ENCODE assay signal across 1 cellular context in the genomic region with DNA sequence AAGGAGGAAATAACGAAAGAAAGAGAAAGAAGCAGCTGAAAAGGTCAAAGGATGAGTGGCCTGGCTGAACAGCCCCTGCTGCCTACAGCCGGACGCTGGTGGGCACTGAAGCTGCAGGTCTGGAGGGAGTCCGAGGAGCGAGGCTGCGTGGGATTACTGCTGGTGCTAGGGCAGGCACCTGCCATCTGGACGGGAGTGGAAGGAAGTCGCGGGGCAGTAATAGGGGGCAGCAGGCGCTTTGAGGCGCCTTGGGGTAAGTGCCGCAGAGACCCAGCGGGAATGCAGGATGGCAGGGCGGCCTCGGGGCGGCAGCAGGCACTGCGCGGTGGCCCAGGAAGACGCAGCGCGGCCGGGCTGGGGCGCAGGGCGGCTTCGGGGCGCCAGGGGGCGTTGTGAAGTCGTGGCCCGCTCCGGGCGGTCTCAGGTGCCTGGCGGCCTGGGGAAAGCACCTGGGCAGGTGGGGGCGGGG.
TF ChIP-seq lines count a peak whose summit lies in the region.

No MANE protein-coding gene starts in this region.

TF ChIP-seq in HepG2, 621 proteins besides CTCF, POLR2A, EP300 and RAD21 (continued from another document and continues in another):
- TF ChIP-seq, protein P1, sequence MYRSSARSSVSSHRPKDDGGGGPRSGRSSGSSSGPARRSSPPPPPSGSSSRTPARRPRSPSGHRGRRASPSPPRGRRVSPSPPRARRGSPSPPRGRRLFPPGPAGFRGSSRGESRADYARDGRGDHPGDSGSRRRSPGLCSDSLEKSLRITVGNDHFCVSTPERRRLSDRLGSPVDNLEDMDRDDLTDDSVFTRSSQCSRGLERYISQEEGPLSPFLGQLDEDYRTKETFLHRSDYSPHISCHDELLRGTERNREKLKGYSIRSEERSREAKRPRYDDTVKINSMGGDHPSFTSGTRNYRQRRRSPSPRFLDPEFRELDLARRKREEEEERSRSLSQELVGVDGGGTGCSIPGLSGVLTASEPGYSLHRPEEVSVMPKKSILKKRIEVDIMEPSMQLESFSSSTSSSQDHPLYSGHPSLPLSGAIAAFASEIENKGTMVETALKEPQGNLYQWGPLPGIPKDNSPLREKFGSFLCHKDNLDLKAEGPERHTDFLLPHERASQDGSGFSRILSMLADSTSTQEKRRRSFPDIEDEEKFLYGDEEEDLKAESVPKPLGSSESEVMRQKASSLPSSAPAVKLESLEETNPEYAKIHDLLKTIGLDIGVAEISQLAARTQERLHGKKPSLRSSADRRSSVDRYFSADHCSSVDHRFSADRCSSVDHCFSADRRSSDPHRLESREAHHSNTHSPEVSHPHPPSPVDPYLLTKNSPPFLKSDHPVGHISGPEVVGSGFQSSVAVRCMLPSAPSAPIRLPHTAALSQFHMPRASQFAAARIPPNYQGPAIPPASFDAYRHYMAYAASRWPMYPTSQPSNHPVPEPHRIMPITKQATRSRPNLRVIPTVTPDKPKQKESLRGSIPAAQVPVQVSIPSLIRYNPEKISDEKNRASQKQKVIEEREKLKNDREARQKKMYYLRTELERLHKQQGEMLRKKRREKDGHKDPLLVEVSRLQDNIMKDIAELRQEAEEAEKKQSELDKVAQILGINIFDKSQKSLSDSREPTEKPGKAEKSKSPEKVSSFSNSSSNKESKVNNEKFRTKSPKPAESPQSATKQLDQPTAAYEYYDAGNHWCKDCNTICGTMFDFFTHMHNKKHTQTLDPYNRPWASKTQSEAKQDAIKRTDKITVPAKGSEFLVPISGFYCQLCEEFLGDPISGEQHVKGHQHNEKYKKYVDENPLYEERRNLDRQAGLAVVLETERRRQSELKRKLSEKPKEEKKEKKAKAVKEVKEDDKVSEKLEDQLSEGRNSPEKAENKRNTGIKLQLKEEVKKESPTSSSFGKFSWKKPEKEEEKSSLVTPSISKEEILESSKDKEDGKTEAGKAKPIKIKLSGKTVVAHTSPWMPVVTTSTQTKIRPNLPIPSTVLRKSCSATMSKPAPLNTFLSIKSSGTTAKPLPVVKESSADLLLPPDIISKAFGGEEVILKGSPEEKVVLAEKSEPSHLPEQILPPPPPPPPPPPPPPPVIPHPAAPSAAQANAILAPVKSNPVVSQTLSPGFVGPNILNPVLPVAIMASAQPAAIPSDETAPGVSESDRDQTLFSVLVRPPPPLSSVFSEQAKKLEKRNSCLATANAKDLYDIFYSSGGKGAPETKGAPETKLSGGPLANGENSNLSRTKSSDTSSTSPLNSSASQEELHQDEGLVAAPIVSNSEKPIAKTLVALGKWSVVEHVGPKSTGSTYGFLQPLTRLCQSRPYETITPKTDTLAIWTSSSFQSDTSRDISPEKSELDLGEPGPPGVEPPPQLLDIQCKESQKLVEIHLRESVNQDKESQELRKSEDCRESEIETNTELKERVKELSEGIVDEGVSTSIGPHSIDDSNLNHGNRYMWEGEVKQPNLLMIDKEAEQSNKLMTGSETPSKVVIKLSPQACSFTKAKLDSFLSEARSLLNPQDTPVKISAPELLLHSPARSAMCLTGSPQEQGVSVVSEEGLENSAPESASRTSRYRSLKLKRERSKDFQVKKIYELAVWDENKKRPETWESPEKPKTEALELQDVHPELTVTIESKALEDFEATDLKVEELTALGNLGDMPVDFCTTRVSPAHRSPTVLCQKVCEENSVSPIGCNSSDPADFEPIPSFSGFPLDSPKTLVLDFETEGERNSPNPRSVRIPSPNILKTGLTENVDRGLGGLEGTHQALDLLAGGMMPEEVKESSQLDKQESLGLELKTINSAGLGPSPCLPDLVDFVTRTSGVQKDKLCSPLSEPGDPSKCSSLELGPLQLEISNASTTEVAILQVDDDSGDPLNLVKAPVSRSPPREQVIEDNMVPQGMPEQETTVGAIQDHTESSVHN (CRISPR knock-in tag; IDR thresholded peaks at IDR 0.05) = peak; percentile 82; the same call in 1 of the 2 replicates
- TF ChIP-seq, protein P2, sequence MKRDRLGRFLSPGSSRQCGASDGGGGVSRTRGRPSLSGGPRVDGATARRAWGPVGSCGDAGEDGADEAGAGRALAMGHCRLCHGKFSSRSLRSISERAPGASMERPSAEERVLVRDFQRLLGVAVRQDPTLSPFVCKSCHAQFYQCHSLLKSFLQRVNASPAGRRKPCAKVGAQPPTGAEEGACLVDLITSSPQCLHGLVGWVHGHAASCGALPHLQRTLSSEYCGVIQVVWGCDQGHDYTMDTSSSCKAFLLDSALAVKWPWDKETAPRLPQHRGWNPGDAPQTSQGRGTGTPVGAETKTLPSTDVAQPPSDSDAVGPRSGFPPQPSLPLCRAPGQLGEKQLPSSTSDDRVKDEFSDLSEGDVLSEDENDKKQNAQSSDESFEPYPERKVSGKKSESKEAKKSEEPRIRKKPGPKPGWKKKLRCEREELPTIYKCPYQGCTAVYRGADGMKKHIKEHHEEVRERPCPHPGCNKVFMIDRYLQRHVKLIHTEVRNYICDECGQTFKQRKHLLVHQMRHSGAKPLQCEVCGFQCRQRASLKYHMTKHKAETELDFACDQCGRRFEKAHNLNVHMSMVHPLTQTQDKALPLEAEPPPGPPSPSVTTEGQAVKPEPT (CRISPR knock-in tag; IDR thresholded peaks at IDR 0.05; ENCODE audit: low read depth) = 0 out of 2 replicates have a peak, but pooled peaks have one; percentile 49
- no peak for TF ChIP-seq PLRG1 (conservative IDR thresholded peaks at IDR 0.05)
- no peak for TF ChIP-seq ZNF337 (CRISPR knock-in tag; IDR thresholded peaks at IDR 0.05; ENCODE audit: borderline replicate concordance, low read depth)
- TF ChIP-seq GABPB1 (CRISPR knock-in tag; IDR thresholded peaks at IDR 0.05) = peak; percentile 74
- TF ChIP-seq CREM (IDR thresholded peaks at IDR 0.05) = no peak
- TF ChIP-seq CREM (CRISPR knock-in tag; IDR thresholded peaks at IDR 0.05) = no peak
- TF ChIP-seq NONO (IDR thresholded peaks at IDR 0.05) = no peak
- peak; percentile 86 for TF ChIP-seq NONO (CRISPR knock-in tag; conservative IDR thresholded peaks at IDR 0.05)
- no peak; the same call in 1 of the 2 replicates for TF ChIP-seq ZNF670 (CRISPR knock-in tag; IDR thresholded peaks at IDR 0.05; ENCODE audit: borderline replicate concordance)
- no peak for TF ChIP-seq NFIB (CRISPR knock-in tag; IDR thresholded peaks at IDR 0.05; ENCODE audit: borderline replicate concordance)
- no peak for TF ChIP-seq HIVEP1 (CRISPR knock-in tag; IDR thresholded peaks at IDR 0.05)
- no peak for TF ChIP-seq NR1H2 (CRISPR knock-in tag; IDR thresholded peaks at IDR 0.05; ENCODE audit: borderline replicate concordance, low read depth)
- no peak for TF ChIP-seq NCOA5 (CRISPR knock-in tag; IDR thresholded peaks at IDR 0.05)
- no peak for TF ChIP-seq IKZF1 (IDR thresholded peaks at IDR 0.05)
- no peak for TF ChIP-seq ASH2L (IDR thresholded peaks at IDR 0.05; ENCODE audit: insufficient read length, low read depth, low read length)
- TF ChIP-seq HDAC1 (CRISPR knock-in tag; IDR thresholded peaks at IDR 0.05) = peak; percentile 60; the same call in 1 of the 2 replicates
- peak; percentile 73; the same call in 1 of the 2 replicates for TF ChIP-seq STAT5B (CRISPR knock-in tag; IDR thresholded peaks at IDR 0.05)
- TF ChIP-seq, protein P3, sequence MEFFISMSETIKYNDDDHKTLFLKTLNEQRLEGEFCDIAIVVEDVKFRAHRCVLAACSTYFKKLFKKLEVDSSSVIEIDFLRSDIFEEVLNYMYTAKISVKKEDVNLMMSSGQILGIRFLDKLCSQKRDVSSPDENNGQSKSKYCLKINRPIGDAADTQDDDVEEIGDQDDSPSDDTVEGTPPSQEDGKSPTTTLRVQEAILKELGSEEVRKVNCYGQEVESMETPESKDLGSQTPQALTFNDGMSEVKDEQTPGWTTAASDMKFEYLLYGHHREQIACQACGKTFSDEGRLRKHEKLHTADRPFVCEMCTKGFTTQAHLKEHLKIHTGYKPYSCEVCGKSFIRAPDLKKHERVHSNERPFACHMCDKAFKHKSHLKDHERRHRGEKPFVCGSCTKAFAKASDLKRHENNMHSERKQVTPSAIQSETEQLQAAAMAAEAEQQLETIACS (CRISPR knock-in tag; IDR thresholded peaks at IDR 0.05) = no peak
- TF ChIP-seq IRF9 (CRISPR knock-in tag; IDR thresholded peaks at IDR 0.05; ENCODE audit: borderline replicate concordance) = peak; percentile 85; the same call in 1 of the 2 replicates
- TF ChIP-seq ZNF280B (CRISPR knock-in tag; IDR thresholded peaks at IDR 0.05; ENCODE audit: borderline replicate concordance) = no peak; the same call in 1 of the 2 replicates
- peak; percentile 83 for TF ChIP-seq RNF2 (conservative IDR thresholded peaks at IDR 0.05; ENCODE audit: low read depth)
- no peak for TF ChIP-seq RBFOX2 (IDR thresholded peaks at IDR 0.05; ENCODE audit: low read depth, low read length)
- peak; percentile 98 for TF ChIP-seq STAG1 (CRISPR knock-in tag; IDR thresholded peaks at IDR 0.05)
- TF ChIP-seq, protein P4, sequence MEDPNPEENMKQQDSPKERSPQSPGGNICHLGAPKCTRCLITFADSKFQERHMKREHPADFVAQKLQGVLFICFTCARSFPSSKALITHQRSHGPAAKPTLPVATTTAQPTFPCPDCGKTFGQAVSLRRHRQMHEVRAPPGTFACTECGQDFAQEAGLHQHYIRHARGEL (CRISPR knock-in tag; IDR thresholded peaks at IDR 0.05) = no peak
- no peak for TF ChIP-seq DMTF1 (CRISPR knock-in tag; IDR thresholded peaks at IDR 0.05)
- no peak for TF ChIP-seq ZNF335 (CRISPR knock-in tag; IDR thresholded peaks at IDR 0.05)
- TF ChIP-seq SYNCRIP (IDR thresholded peaks at IDR 0.05; ENCODE audit: insufficient read depth, low read depth, low read length) = no peak
- 0 out of 2 replicates have a peak, but pooled peaks have one; percentile 47 for TF ChIP-seq ATF3 (CRISPR knock-in tag; IDR thresholded peaks at IDR 0.05)
- TF ChIP-seq KAT8 (CRISPR knock-in tag; IDR thresholded peaks at IDR 0.05) = no peak
- TF ChIP-seq PRDM4 (CRISPR knock-in tag; IDR thresholded peaks at IDR 0.05; ENCODE audit: borderline replicate concordance) = no peak
- TF ChIP-seq ZNF589 (CRISPR knock-in tag; conservative IDR thresholded peaks at IDR 0.05) = no peak
- TF ChIP-seq, protein P5, sequence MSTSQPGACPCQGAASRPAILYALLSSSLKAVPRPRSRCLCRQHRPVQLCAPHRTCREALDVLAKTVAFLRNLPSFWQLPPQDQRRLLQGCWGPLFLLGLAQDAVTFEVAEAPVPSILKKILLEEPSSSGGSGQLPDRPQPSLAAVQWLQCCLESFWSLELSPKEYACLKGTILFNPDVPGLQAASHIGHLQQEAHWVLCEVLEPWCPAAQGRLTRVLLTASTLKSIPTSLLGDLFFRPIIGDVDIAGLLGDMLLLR (CRISPR knock-in tag; IDR thresholded peaks at IDR 0.05) = no peak; the same call in 1 of the 2 replicates
- peak; percentile 56; the same call in 1 of the 2 replicates for TF ChIP-seq ZC3H13 (CRISPR knock-in tag; IDR thresholded peaks at IDR 0.05)
- TF ChIP-seq ZNF343 (CRISPR knock-in tag; IDR thresholded peaks at IDR 0.05) = no peak
- TF ChIP-seq ZFP36 (IDR thresholded peaks at IDR 0.05; ENCODE audit: borderline replicate concordance, low read depth, low read length, partially characterized antibody) = peak; percentile 45
- TF ChIP-seq ZNF737 (CRISPR knock-in tag; IDR thresholded peaks at IDR 0.05; ENCODE audit: borderline replicate concordance) = no peak
- TF ChIP-seq GLI4 (CRISPR knock-in tag; IDR thresholded peaks at IDR 0.05; ENCODE audit: borderline replicate concordance) = no peak
- no peak for TF ChIP-seq HMG20B (CRISPR knock-in tag; conservative IDR thresholded peaks at IDR 0.05)
